11 cellular contexts compared by ENCODE assay signal in genomic region chr2:37558622-37559021, GRCh38.
DNase-seq lines count a peak whose midpoint lies in the region; ATAC-seq lines count a peak whose summit lies in the region.
"Had no signal": no experiment of that assay in that cellular context is flagged by ENCODE, and none has a peak within 500 bp of the region (broad histone marks: within the 10 kb centered on the region; RNA-seq: fewer than 3 reads in every experiment).

No MANE protein-coding gene starts in this region.

- DNase-seq in AML-193 (lab: John Stamatoyannopoulos, UW) (peak; percentile 74 to 77), UCSD-AML1 (lab: John Stamatoyannopoulos, UW; ENCODE audit: unreplicated experiment) (peak; percentile 37), RKO (ENCODE audit: low spot score) (no peak), SJCRH30 (no peak), COLO668 (lab: John Stamatoyannopoulos, UW; ENCODE audit: unreplicated experiment) (no peak)
- no peak for DNase-seq in stimulated activated CD4-positive, alpha-beta T cell treated with anti-CD3 and anti-CD28 coated beads, Interleukin-1b, Interleukin-23, amount 100 ng/mL, for 48 hours
- DNase-seq: BE2C, SW 1271 had no signal

- no peaks in the 10 kb centered on the region for H3K27me3 ChIP-seq in SJCRH30
- H3K27me3 ChIP-seq: BE2C, tibial nerve had no signal

- ATAC-seq in GM19328 (IDR thresholded peaks at IDR 0.05; ENCODE audit: unreplicated experiment) (peak; percentile 62), HG03103 (IDR thresholded peaks at IDR 0.05; ENCODE audit: low read depth, unreplicated experiment) (peak; percentile 51)

- H3K9me3 ChIP-seq in SJCRH30 (replicated peaks), result no peaks in the 10 kb centered on the region
- H3K9me3 ChIP-seq: BE2C, tibial nerve had no signal

- H3K4me1 ChIP-seq in SJCRH30, result peaks cover 25% of the 10 kb centered on the region

- H3K36me3 ChIP-seq in SJCRH30, result no peaks in the 10 kb centered on the region
- H3K36me3 ChIP-seq: BE2C, tibial nerve had no signal

- H3K27ac ChIP-seq in SJCRH30, result no peak overlapping the region
- H3K27ac ChIP-seq: tibial nerve had no signal

- H3K4me3 ChIP-seq in SJCRH30, result no peak overlapping the region
- H3K4me3 ChIP-seq: tibial nerve had no signal

Comparison
In these comparisons a context has a peak if more than half of its experiments do, and no peak if none do; other contexts are left out.
1. DNase-seq: peak in AML-193 (2 of 2) and UCSD-AML1 (single experiment); none in RKO (single experiment), stimulated activated CD4-positive, alpha-beta T cell treated with anti-CD3 and anti-CD28 coated beads, Interleukin-1b, Interleukin-23, amount 100 ng/mL, for 48 hours (single experiment), SJCRH30 (0 of 2) and COLO668 (single experiment).